In the genomic region with DNA sequence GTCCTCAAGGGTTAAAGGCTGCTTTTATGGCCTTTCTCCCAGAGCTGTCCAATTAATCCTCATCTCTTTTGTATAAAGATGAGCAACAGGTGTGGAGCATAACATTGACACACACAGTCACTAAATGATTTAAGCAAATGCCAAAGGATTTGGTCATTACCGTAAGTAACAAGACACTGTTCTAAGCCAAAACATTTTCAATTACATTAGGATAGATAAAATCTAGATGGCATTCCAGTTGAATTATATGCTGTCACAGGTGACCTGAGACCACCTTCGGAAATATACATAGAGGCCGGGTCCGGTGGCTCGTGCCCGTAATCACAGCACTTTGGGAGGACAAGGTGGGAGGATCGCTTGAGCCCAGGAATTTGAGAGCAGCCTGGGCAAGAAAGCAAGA, we compare ENCODE assay signal across 23 cellular contexts.
DNase-seq lines count a peak whose midpoint lies in the region; ATAC-seq and TF ChIP-seq lines count a peak whose summit lies in the region.
"Had no signal": no experiment of that assay in that cellular context is flagged by ENCODE, and none has a peak within 500 bp of the region (broad histone marks: within the 10 kb centered on the region; RNA-seq: fewer than 3 reads in every experiment).

No MANE protein-coding gene starts in this region.

- H3K36me3 ChIP-seq in esophagus muscularis mucosa (no peaks in the 10 kb centered on the region), left lung (no peaks in the 10 kb centered on the region)
- H3K36me3 ChIP-seq: MG63 had no signal

- H3K9me3 ChIP-seq in esophagus muscularis mucosa (no peaks in the 10 kb centered on the region), left lung (no peaks in the 10 kb centered on the region)
- H3K9me3 ChIP-seq: MG63 had no signal

- no peak for TF ChIP-seq POLR2A in esophagus muscularis mucosa (IDR thresholded peaks at IDR 0.05; ENCODE audit: low read depth)

- 79% methylated on average over 7 of the region's 7 CpGs for WGBS in esophagus muscularis mucosa

- H3K27ac Mint-ChIP-seq in effector memory CD8-positive, alpha-beta T cell: no peak overlapping the region
- H3K27ac Mint-ChIP-seq: B cell; CD8-positive, alpha-beta T cell had no signal

- DNase-seq in NCI-H82 (lab: John Stamatoyannopoulos, UW): peak; percentile 11
- no peak for DNase-seq in NCI-H82 treated with DMSO at 0.1 percent for 48 hours (lab: John Stamatoyannopoulos, UW; ENCODE audit: unreplicated experiment)
- DNase-seq in esophagus muscularis mucosa (ENCODE audit: extremely low spot score): no peak
- peak; percentile 51 for DNase-seq in myocyte (ENCODE audit: low read depth)
- no peak for DNase-seq in effector memory CD8-positive, alpha-beta T cell
- DNase-seq in foreskin melanocyte: no peak
- no peak for DNase-seq in left lung
- DNase-seq: Caco-2; CD8-positive, alpha-beta T cell; KBM-7; MG63; NCI-H1105 treated with DMSO at 0.1 percent for 48 hours; NCI-H146; NCI-H1930; NCI-H2107; NCI-H524; NCI-H774; SHP77 treated with DMSO at 0.1 percent for 48 hours had no signal

- TF ChIP-seq CTCF in esophagus muscularis mucosa (IDR thresholded peaks at IDR 0.05) (no peak), left lung (IDR thresholded peaks at IDR 0.05) (no peak)

- intact Hi-C loops in esophagus muscularis mucosa (cut with DNase I): no loop called here
- intact Hi-C loops in left lung (cut with DNase I): no loop called here

- H3K27me3 ChIP-seq in esophagus muscularis mucosa (no peaks in the 10 kb centered on the region), left lung (no peaks in the 10 kb centered on the region)
- H3K27me3 ChIP-seq: MG63 had no signal

- ATAC-seq in effector memory CD8-positive, alpha-beta T cell (replicated peaks): no peak
- ATAC-seq in HG03135 (IDR thresholded peaks at IDR 0.05; ENCODE audit: unreplicated experiment) (no peak), left lung (no peak)
- ATAC-seq: CD8-positive, alpha-beta T cell; Panc1 had no signal

- H3K27me3 Mint-ChIP-seq in effector memory CD8-positive, alpha-beta T cell: no peaks in the 10 kb centered on the region
- H3K27me3 Mint-ChIP-seq: B cell had no signal

- peaks cover 9 to 10% of the 10 kb centered on the region in 2 donors for H3K9me3 Mint-ChIP-seq in effector memory CD8-positive, alpha-beta T cell
- H3K9me3 Mint-ChIP-seq: CD8-positive, alpha-beta T cell had no signal

- H3K4me3 ChIP-seq in esophagus muscularis mucosa (no peak overlapping the region), left lung (no peak overlapping the region)
- H3K4me3 ChIP-seq: MG63 had no signal

- H3K4me1 Mint-ChIP-seq in effector memory CD8-positive, alpha-beta T cell (ENCODE audit: low read depth in 2 of 2): peaks cover 0 to 1% of the 10 kb centered on the region in 2 donors
- H3K4me1 Mint-ChIP-seq: B cell had no signal

- H3K4me3 Mint-ChIP-seq in effector memory CD8-positive, alpha-beta T cell: no peak overlapping the region
- H3K4me3 Mint-ChIP-seq: B cell; CD8-positive, alpha-beta T cell had no signal

- peak overlapping the region; percentile 68 to 75 (median 72) for H3K27ac ChIP-seq in esophagus muscularis mucosa (replicated peaks in 1 of 4)
- H3K27ac ChIP-seq in left lung: no peak overlapping the region
- H3K27ac ChIP-seq: 22Rv1, C4-2B had no signal

- H3K4me1 ChIP-seq in esophagus muscularis mucosa (peaks cover 12 to 46% (median 28%) of the 10 kb centered on the region in 4 donors), left lung (no peaks in the 10 kb centered on the region)
- H3K4me1 ChIP-seq: Caco-2 had no signal

- TF ChIP-seq EP300 in esophagus muscularis mucosa (IDR thresholded peaks at IDR 0.05): no peak

- H3K36me3 Mint-ChIP-seq in effector memory CD8-positive, alpha-beta T cell (ENCODE audit: insufficient read depth): peaks cover 2% of the 10 kb centered on the region
- H3K36me3 Mint-ChIP-seq: CD8-positive, alpha-beta T cell had no signal

Comparison
In these comparisons a context has a peak if more than half of its experiments do, and no peak if none do; other contexts are left out.
1. DNase-seq: peak in NCI-H82 (single experiment) and myocyte (single experiment); none in NCI-H82 treated with DMSO at 0.1 percent for 48 hours (single experiment), esophagus muscularis mucosa (single experiment), effector memory CD8-positive, alpha-beta T cell (0 of 3), foreskin melanocyte (single experiment) and left lung (0 of 2).
2. H3K27ac ChIP-seq: peak in esophagus muscularis mucosa (4 of 4); none in left lung (0 of 2).